In the genomic region with DNA sequence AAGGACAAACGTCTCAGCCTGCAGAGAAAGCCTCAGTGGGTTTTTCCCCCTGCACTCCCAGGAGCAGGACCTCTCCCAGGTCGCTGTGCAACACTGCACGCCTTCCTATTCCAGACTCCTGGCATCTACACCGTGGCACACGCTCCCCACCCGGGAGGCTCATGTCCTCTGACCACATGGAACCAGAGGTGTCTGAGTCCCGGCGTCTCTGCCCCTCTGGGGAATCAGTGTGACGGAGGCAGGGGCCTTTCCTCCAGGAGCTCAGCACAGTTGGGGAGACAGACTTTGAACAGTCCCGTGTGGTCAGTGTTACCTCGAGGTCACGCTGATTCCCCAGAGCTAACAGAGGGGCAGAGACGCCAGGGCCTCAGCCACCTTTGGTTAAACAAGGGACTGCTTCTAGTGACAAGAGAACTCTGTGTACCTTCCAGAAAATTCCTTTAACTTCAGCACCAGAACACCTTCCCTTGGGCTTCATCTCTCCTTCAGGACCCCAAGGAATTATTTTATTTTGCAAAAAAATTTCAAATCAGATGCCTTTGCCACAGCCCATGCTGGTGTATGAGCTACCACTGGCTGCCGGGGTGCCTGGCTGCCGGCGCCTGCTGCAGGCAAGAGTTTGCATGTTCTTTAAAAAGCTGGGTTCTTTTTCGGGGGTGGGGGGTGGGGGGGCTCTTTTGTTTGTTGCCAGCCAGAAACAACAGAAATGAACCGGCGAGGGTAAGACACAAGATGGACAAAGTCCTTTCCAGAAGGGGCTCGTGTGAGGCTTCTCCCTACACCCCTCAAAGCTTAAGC, we compare ENCODE assay signal across 23 cellular contexts. TPM values are rescaled to one million over a fixed set of nuclear protein-coding genes. Genes with fewer than 3 reads are reported as not detected.
DNase-seq lines count a peak whose midpoint lies in the region; ATAC-seq, FAIRE-seq and TF ChIP-seq lines count a peak whose summit lies in the region.
"Had no signal": no experiment of that assay in that cellular context is flagged by ENCODE, and none has a peak within 500 bp of the region (broad histone marks: within the 10 kb centered on the region; RNA-seq: fewer than 3 reads in every experiment).

No MANE protein-coding gene starts in this region.

- CTCF ChIA-PET in CD4-positive, alpha-beta memory T cell (lab: Charles Lee; ENCODE audit: partially characterized antibody): interaction anchor here (1.7 kb wide), 1 partner anchor 9 kb away, joined by 10 read pairs; no protein-coding TSS in a partner anchor
- CTCF ChIA-PET in PC-3 (lab: Charles Lee): interaction anchor here (1.0 kb wide), 1 partner anchor 43 kb away, joined by 16 read pairs; no protein-coding TSS in a partner anchor

- H2AFZ ChIP-seq in PC-3 (ENCODE audit: low read length): no peak overlapping the region

- no peak for DNase-seq in CD4-positive, alpha-beta memory T cell
- DNase-seq in PC-3: no peak
- DNase-seq in islet precursor cell: peak; percentile 53
- DNase-seq in ovary: peak in 4 of 5 donors; percentile 5 to 33 (median 11)
- no peak for DNase-seq in HTR-8/SVneo (ENCODE audit: insufficient read length, low spot score)
- no peak for DNase-seq in G401 (ENCODE audit: low spot score)
- DNase-seq: activated gamma-delta T cell treated with Interleukin-2 at 50 U/mL for 16 hours; EL; foreskin fibroblast; hypothalamus; Kasumi-1; kidney glomerular epithelial cell; midbrain; NCI-H1105 treated with DMSO at 0.1 percent for 48 hours; stimulated activated CD4-positive, alpha-beta T cell treated with anti-CD3 and anti-CD28 coated beads, Interleukin-2, amount 100 ng/mL, for 24 hours had no signal

- peaks cover 21% of the 10 kb centered on the region for H3K36me3 ChIP-seq in CD4-positive, alpha-beta memory T cell (ENCODE audit: insufficient read depth, low read length)
- H3K36me3 ChIP-seq in PC-3 (ENCODE audit: low read depth, low read length): peaks cover 38% of the 10 kb centered on the region; the same call in 1 of the 2 replicates
- H3K36me3 ChIP-seq in ovary: no peaks in the 10 kb centered on the region

- peak overlapping the region; percentile 69 for H3K4me2 ChIP-seq in PC-3 (ENCODE audit: low read length)

- H3K27ac Mint-ChIP-seq in CD4-positive, alpha-beta memory T cell: peak overlapping the region in 5 of 7 donors; percentile 4 to 64 (median 36)

- H3K9me3 ChIP-seq in CD4-positive, alpha-beta memory T cell (ENCODE audit: control insufficient read depth in 1 of 2, low read length in 2 of 2): no peaks in the 10 kb centered on the region
- no peaks in the 10 kb centered on the region for H3K9me3 ChIP-seq in PC-3 (ENCODE audit: low read length)
- no peaks in the 10 kb centered on the region for H3K9me3 ChIP-seq in ovary
- H3K9me3 ChIP-seq: ascending aorta, Caco-2 had no signal

- no peaks in the 10 kb centered on the region for H3K9me2 ChIP-seq in PC-3 (replicated peaks; ENCODE audit: low read length)

- FAIRE-seq in HTR-8/SVneo (lab: Jason Lieb, UNC): no peak
- FAIRE-seq: endothelial cell of umbilical vein, GM19239 had no signal

- H3K27me3 ChIP-seq in CD4-positive, alpha-beta memory T cell (ENCODE audit: insufficient read depth, low read length): no peaks in the 10 kb centered on the region
- H3K27me3 ChIP-seq in PC-3 (ENCODE audit: low read length): no peaks in the 10 kb centered on the region
- no peaks in the 10 kb centered on the region for H3K27me3 ChIP-seq in ovary
- H3K27me3 ChIP-seq: ascending aorta had no signal

- H3K79me2 ChIP-seq in PC-3 (ENCODE audit: low read length): peaks cover 93% of the 10 kb centered on the region

- no peak overlapping the region for H3K4me3 Mint-ChIP-seq in CD4-positive, alpha-beta memory T cell

- no peak for TF ChIP-seq POLR2A in ovary (IDR thresholded peaks at IDR 0.05)

- no peak overlapping the region for H3K27ac ChIP-seq in CD4-positive, alpha-beta memory T cell (ENCODE audit: low read depth, low read length)
- no peak overlapping the region for H3K27ac ChIP-seq in PC-3 (ENCODE audit: low read length)
- no peak overlapping the region for H3K27ac ChIP-seq in ovary
- H3K27ac ChIP-seq: ascending aorta had no signal

- H4K20me1 ChIP-seq in PC-3 (ENCODE audit: low read length): peaks cover 34% of the 10 kb centered on the region

- peaks cover 31 to 40% (median 35%) of the 10 kb centered on the region in 4 donors for H3K4me1 Mint-ChIP-seq in CD4-positive, alpha-beta memory T cell

- no peaks in the 10 kb centered on the region for H3K27me3 Mint-ChIP-seq in CD4-positive, alpha-beta memory T cell

- no peak for ATAC-seq in PC-3
- no peak for ATAC-seq in GM21528 (IDR thresholded peaks at IDR 0.05; ENCODE audit: low FRiP score, unreplicated experiment)
- ATAC-seq in GM21367 (IDR thresholded peaks at IDR 0.05; ENCODE audit: unreplicated experiment): no peak
- ATAC-seq: activated CD4-positive, CD25-positive, alpha-beta regulatory T cell treated with anti-CD3 and anti-CD28 coated beads, Interleukin-2, amount 50 U/mL, for 24 hours had no signal

- TF ChIP-seq CTCF in PC-3 (conservative IDR thresholded peaks at IDR 0.05; ENCODE audit: low read depth, low read length) (no peak), ovary (IDR thresholded peaks at IDR 0.05) (no peak)

- peaks cover 32% of the 10 kb centered on the region for H3K4me1 ChIP-seq in CD4-positive, alpha-beta memory T cell (ENCODE audit: insufficient read depth, low read length)
- H3K4me1 ChIP-seq in PC-3 (ENCODE audit: insufficient read depth, low read length) (peaks cover 61% of the 10 kb centered on the region), ovary (ENCODE audit: insufficient read depth) (peaks cover 5% of the 10 kb centered on the region)

- no peak overlapping the region for H3K9ac ChIP-seq in PC-3 (ENCODE audit: low read length)

- peaks cover 12% of the 10 kb centered on the region for H3F3A ChIP-seq in PC-3 (ENCODE audit: low read length, unreplicated experiment)

- BruUV-seq in PC-3 (replicated peaks; lab: Mats Ljungman, UMichigan): no TSS peak

- peaks cover 7 to 33% of the 10 kb centered on the region in 2 donors for H3K36me3 Mint-ChIP-seq in CD4-positive, alpha-beta memory T cell

- in situ Hi-C loops in G401 (cut with HindIII; ENCODE audit: low sequenced_read_pairs): no loop called here

- TF ChIP-seq EP300 in ovary (IDR thresholded peaks at IDR 0.05): no peak

- POLR2A ChIA-PET in CD4-positive, alpha-beta memory T cell (lab: Charles Lee; ENCODE audit: partially characterized antibody): interaction anchor here (0.6 kb wide), 1 partner anchor 14 kb away, joined by 3 read pairs; no protein-coding TSS in a partner anchor
- POLR2A ChIA-PET in PC-3 (lab: Charles Lee; ENCODE audit: unreplicated experiment): interaction anchor here (0.5 kb wide), 1 partner anchor 688 kb away, joined by 3 read pairs; no protein-coding TSS in a partner anchor

- peaks cover 0 to 2% (median 0%) of the 10 kb centered on the region in 8 donors for H3K9me3 Mint-ChIP-seq in CD4-positive, alpha-beta memory T cell

- 72 to 79% (median 79%) methylated on average over 20 of the region's 20 CpGs for WGBS in ovary, 3 donors

- H3K4me3 ChIP-seq in CD4-positive, alpha-beta memory T cell (ENCODE audit: low read length in 2 of 2): no peak overlapping the region
- H3K4me3 ChIP-seq in PC-3 (ENCODE audit: low read length) (peak overlapping the region; percentile 42; the same call in 1 of the 2 replicates), ovary (no peak overlapping the region)
- H3K4me3 ChIP-seq: ascending aorta had no signal

- intact Hi-C loops in CD4-positive, alpha-beta memory T cell (cut with micrococcal nuclease): no loop called here
- intact Hi-C loops in PC-3 (cut with micrococcal nuclease): no loop called here
- intact Hi-C loops in ovary (cut with DNase I): no loop called here

RNA-seq across cellular contexts. Expression of a gene that starts 6.6 kb away (rescaled TPM):
- total RNA-seq in CD4-positive, alpha-beta memory T cell: 10 to 100 TPM; 57.9 to 59.4 TPM
- 10 to 100 TPM in 1 of 2 donors, 1 to 10 TPM in 1; 7.2 to 10.5 TPM for polyA plus RNA-seq in CD4-positive, alpha-beta memory T cell
- total RNA-seq in PC-3 (2014; rRNA removed) (191 and 220 TPM in 2 replicates), ovary (10 to 100 TPM; 20.4 to 48.8 (median 34.3) TPM)
- polyA plus RNA-seq in ovary: 10 to 100 TPM; 18.6 to 33.8 TPM
- 66.1 and 80.1 TPM in 2 replicates for total RNA-seq in G401 (2014; rRNA removed; shearing (Covaris generic))

RNA-seq across cellular contexts. Expression of a gene that starts 21.0 kb away (rescaled TPM):
- total RNA-seq in CD4-positive, alpha-beta memory T cell: not detected
- not detected for polyA plus RNA-seq in CD4-positive, alpha-beta memory T cell
- total RNA-seq in PC-3 (2014; rRNA removed): 18.6 and 21.0 TPM in 2 replicates
- total RNA-seq in ovary: 10 to 100 TPM; 41.1 to 85.9 (median 53.5) TPM
- polyA plus RNA-seq in ovary: 10 to 100 TPM; 17.9 to 69.4 TPM
- not detected in 2 replicates for total RNA-seq in G401 (2014; rRNA removed; shearing (Covaris generic))
- total RNA-seq: OCI-LY7 had no signal

RNA-seq across cellular contexts. Expression of a gene that starts 23.3 kb away (rescaled TPM):
- 10 to 100 TPM; 44.8 to 45.5 TPM for total RNA-seq in CD4-positive, alpha-beta memory T cell
- polyA plus RNA-seq in CD4-positive, alpha-beta memory T cell: 10 to 100 TPM; 56.4 to 70.7 TPM
- total RNA-seq in PC-3 (2014; rRNA removed) (72.4 and 121 TPM in 2 replicates), ovary (100 to 1,000 TPM; 191 to 584 (median 250) TPM)
- polyA plus RNA-seq in ovary: 100 to 1,000 TPM; 214 to 251 TPM
- total RNA-seq in G401 (2014; rRNA removed; shearing (Covaris generic)): 24.1 and 44.7 TPM in 2 replicates

Comparison
In these comparisons a context has a peak if more than half of its experiments do, and no peak if none do; other contexts are left out.
1. DNase-seq: peak in islet precursor cell (single experiment) and ovary (4 of 5); none in CD4-positive, alpha-beta memory T cell (0 of 5), PC-3 (single experiment), HTR-8/SVneo (single experiment) and G401 (single experiment).
2. RNA of a gene that starts 21.0 kb away (total RNA-seq): 41.1 to 85.9 TPM in ovary and 18.6 to 21.0 TPM in PC-3; not detected in CD4-positive, alpha-beta memory T cell and not detected in G401; every median in the first group is over 10 times any median in the second.